Comparison of ENCODE assay signal across 8 cellular contexts in genomic region chr11:116135897-116136296, GRCh38.
"Had no signal": no experiment of that assay in that cellular context is flagged by ENCODE, and none has a peak within 500 bp of the region (broad histone marks: within the 10 kb centered on the region; RNA-seq: fewer than 3 reads in every experiment).

No MANE protein-coding gene starts in this region.

- H3K4me1 Mint-ChIP-seq: IgD-negative memory B cell had no signal

- H3K27ac ChIP-seq: HL-60 had no signal

- H3K27ac Mint-ChIP-seq: IgD-negative memory B cell had no signal

- H3K4me3 ChIP-seq: K562 had no signal

- FAIRE-seq: HepG2, HTR-8/SVneo, K562 had no signal

- ATAC-seq: HepG2, K562 had no signal

- H3K4me3 Mint-ChIP-seq: IgD-negative memory B cell had no signal

- DNase-seq: IMR-90, KBM-7, KG1 had no signal

- H3K36me3 Mint-ChIP-seq: IgD-negative memory B cell had no signal
